22 cellular contexts compared by ENCODE assay signal in genomic region chr3:124601189-124601588, GRCh38.
A peak's percentile ranks its signal among the peaks of the same experiment; 100 is the strongest.
DNase-seq lines count a peak whose midpoint lies in the region; ATAC-seq, FAIRE-seq and TF ChIP-seq lines count a peak whose summit lies in the region.
"Had no signal": no experiment of that assay in that cellular context is flagged by ENCODE, and none has a peak within 500 bp of the region (broad histone marks: within the 10 kb centered on the region; RNA-seq: fewer than 3 reads in every experiment).

No MANE protein-coding gene starts in this region.

- H3K36me3 ChIP-seq in left ventricle myocardium inferior (no peaks in the 10 kb centered on the region), bronchial epithelial cell (ENCODE audit: control insufficient read depth, insufficient read depth, low read length) (no peaks in the 10 kb centered on the region), thyroid gland (no peaks in the 10 kb centered on the region)
- H3K36me3 ChIP-seq: brain microvascular endothelial cell, vagina had no signal

- no peaks in the 10 kb centered on the region for H3K36me3 Mint-ChIP-seq in mesothelial cell of epicardium

- H3K4me1 ChIP-seq in left ventricle myocardium inferior (peaks cover 92% of the 10 kb centered on the region), thyroid gland (peaks cover 4 to 17% of the 10 kb centered on the region in 2 donors)

- peaks cover 12% of the 10 kb centered on the region for H3K27me3 Mint-ChIP-seq in mesothelial cell of epicardium (ENCODE audit: low read depth)

- peak overlapping the region; percentile 84 for H3K27ac ChIP-seq in left ventricle myocardium inferior (replicated peaks)
- no peak overlapping the region for H3K27ac ChIP-seq in thyroid gland
- H3K27ac ChIP-seq: brain microvascular endothelial cell, C4-2B, vagina had no signal

- whole genome bisulfite sequencing in thyroid gland, 2 donors, result 28 to 45% methylated on average over 2 of the region's 2 CpGs

- peaks cover 32% of the 10 kb centered on the region for H3K4me1 Mint-ChIP-seq in mesothelial cell of epicardium

- H3K27me3 ChIP-seq in left ventricle myocardium inferior (ENCODE audit: low read depth) (no peaks in the 10 kb centered on the region), bronchial epithelial cell (ENCODE audit: control insufficient read depth, insufficient read depth, low read length) (no peaks in the 10 kb centered on the region), thyroid gland (no peaks in the 10 kb centered on the region)
- H3K27me3 ChIP-seq: brain microvascular endothelial cell, vagina had no signal

- H3K9me3 ChIP-seq in left ventricle myocardium inferior (replicated peaks), result no peaks in the 10 kb centered on the region
- H3K9me3 ChIP-seq in thyroid gland, result no peaks in the 10 kb centered on the region
- H3K9me3 ChIP-seq: vagina had no signal

- TF ChIP-seq POLR2A in thyroid gland (IDR thresholded peaks at IDR 0.05), result no peak

- no peak for FAIRE-seq in bronchial epithelial cell (lab: Jason Lieb, UNC)
- FAIRE-seq: D721Med, endometrium had no signal

- intact Hi-C loops in left ventricle myocardium inferior (cut with micrococcal nuclease), result no loop called here
- intact Hi-C loops in left ventricle myocardium superior (cut with micrococcal nuclease), result no loop called here
- intact Hi-C loops in thyroid gland (cut with DNase I), result no loop called here

- no peak for ATAC-seq in left ventricle myocardium superior

- H3K4me3 Mint-ChIP-seq in mesothelial cell of epicardium, result no peak overlapping the region

- DNase-seq in left ventricle myocardium inferior, result no peak
- no peak for DNase-seq in left ventricle myocardium superior
- peak; percentile 70 for DNase-seq in bronchial epithelial cell (ENCODE audit: low read depth)
- no peak for DNase-seq in mesothelial cell of epicardium (ENCODE audit: low spot score in 2 of 2, unreplicated experiment in 2 of 2)
- DNase-seq in thyroid gland, result peak; percentile 24 to 29
- DNase-seq in NCI-H748 (lab: John Stamatoyannopoulos, UW; ENCODE audit: unreplicated experiment), result no peak
- no peak for DNase-seq in NAMALWA (ENCODE audit: low spot score)
- no peak for DNase-seq in NCI-H2196 treated with DMSO at 0.1 percent for 48 hours (lab: John Stamatoyannopoulos, UW; ENCODE audit: unreplicated experiment)
- DNase-seq: activated CD8-positive, alpha-beta memory T cell treated with anti-CD3 and anti-CD28 coated beads, Interleukin-2, amount 50 U/mL, for 4 hours; brain microvascular endothelial cell; cortex of kidney; foreskin fibroblast; NCI-H1417 treated with DMSO at 0.1 percent for 48 hours; NCI-H524 treated with DMSO at 0.1 percent for 48 hours; occipital lobe; T-helper 9 cell had no signal

- H3K4me3 ChIP-seq in left ventricle myocardium inferior (no peak overlapping the region), bronchial epithelial cell (ENCODE audit: low read depth, low read length) (no peak overlapping the region), thyroid gland (replicated peaks in 1 of 3) (no peak overlapping the region)
- H3K4me3 ChIP-seq: lung, vagina had no signal

- H3K27ac Mint-ChIP-seq in mesothelial cell of epicardium, result peak overlapping the region; percentile 74
- H3K27ac Mint-ChIP-seq: activated T-helper 2 cell treated with anti-CD3 and anti-CD28 coated beads, Interferon-gamma antibody, Interleukin-2, Interleukin-4, amounts not matched to agents 10 μg/mL and 5 μg/mL and 100 μg/mL, durations not matched to agents 14 hours and 24 hours and 36 hours had no signal

- TF ChIP-seq CTCF in left ventricle myocardium inferior (IDR thresholded peaks at IDR 0.05; ENCODE audit: borderline replicate concordance) (no peak), bronchial epithelial cell (IDR thresholded peaks at IDR 0.05; ENCODE audit: insufficient read depth, low read length, severe bottlenecking) (no peak), mesothelial cell of epicardium (IDR thresholded peaks at IDR 0.05; ENCODE audit: unreplicated experiment) (no peak), thyroid gland (IDR thresholded peaks at IDR 0.05) (no peak)

- H3K9me3 Mint-ChIP-seq in mesothelial cell of epicardium, result no peaks in the 10 kb centered on the region
- H3K9me3 Mint-ChIP-seq: activated T-helper 2 cell treated with anti-CD3 and anti-CD28 coated beads, Interferon-gamma antibody, Interleukin-2, Interleukin-4, amounts not matched to agents 10 μg/mL and 5 μg/mL and 100 μg/mL, durations not matched to agents 14 hours and 24 hours and 36 hours had no signal

Comparison
In these comparisons a context has a peak if more than half of its experiments do, and no peak if none do; other contexts are left out.
1. DNase-seq: peak in bronchial epithelial cell (single experiment) and thyroid gland (2 of 2); none in left ventricle myocardium inferior (single experiment), left ventricle myocardium superior (single experiment), mesothelial cell of epicardium (0 of 2), NCI-H748 (single experiment), NAMALWA (single experiment) and NCI-H2196 treated with DMSO at 0.1 percent for 48 hours (single experiment).